8 cellular contexts compared by ENCODE assay signal in the genomic region with DNA sequence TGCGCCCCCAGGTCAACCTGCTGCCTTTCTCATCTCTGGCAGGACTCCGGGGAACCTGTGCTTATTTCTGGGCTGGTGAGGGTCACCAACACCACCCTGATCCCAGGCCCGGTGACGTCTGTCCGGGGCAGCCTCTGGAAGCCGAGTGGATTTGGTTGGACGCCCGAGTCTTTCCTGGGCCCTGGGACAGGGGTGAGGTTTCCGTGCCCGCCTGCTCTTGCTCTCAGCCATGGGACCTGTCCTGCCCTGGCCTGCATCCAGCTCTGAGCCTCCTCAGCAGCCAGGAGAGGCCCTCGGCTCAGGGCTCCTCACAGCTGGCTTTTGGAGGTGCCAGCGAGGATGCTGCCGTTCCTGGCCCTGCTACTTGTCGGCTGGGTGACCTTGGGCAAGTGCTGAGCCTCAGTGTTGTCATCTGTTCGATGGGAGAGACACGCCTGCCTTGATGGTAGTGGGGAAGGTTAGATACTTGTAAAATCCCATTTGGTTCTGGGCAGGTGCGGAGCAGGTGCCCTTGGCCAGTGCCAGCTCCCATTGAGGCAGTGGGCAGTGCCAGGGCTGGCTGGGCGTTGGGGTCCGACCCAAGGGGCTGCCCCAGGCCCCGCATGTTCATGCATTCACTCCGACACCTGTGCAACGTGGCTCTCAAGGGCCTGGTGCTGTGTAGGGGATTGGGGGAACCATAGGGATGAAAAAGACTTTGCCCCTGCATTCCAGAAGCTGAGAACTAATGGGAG. TPM values are rescaled to one million over a fixed set of nuclear protein-coding genes. Genes with fewer than 3 reads are reported as not detected.
DNase-seq lines count a peak whose midpoint lies in the region; ATAC-seq and TF ChIP-seq lines count a peak whose summit lies in the region.

No MANE protein-coding gene starts in this region.

- H3K36me3 Mint-ChIP-seq in activated naive CD4-positive, alpha-beta T cell treated with anti-CD3 and anti-CD28 coated beads, Interleukin-2, amount 50 U/mL, for 72 hours, result no peaks in the 10 kb centered on the region
- no peaks in the 10 kb centered on the region for H3K36me3 Mint-ChIP-seq in activated CD8-positive, alpha-beta T cell treated with anti-CD3 and anti-CD28 coated beads, Interleukin-2, amount 10 ng/mL, durations not matched to agents 7 days and 5 days (ENCODE audit: low read depth)

- no peaks in the 10 kb centered on the region for H3K4me1 Mint-ChIP-seq in activated CD8-positive, alpha-beta T cell treated with anti-CD3 and anti-CD28 coated beads, Interleukin-2, amount 10 ng/mL, durations not matched to agents 7 days and 5 days (ENCODE audit: low read depth)

- POLR2A ChIA-PET in activated CD8-positive, alpha-beta T cell treated with anti-CD3 and anti-CD28 coated beads, Interleukin-2, amount 10 ng/mL, durations not matched to agents 7 days and 5 days (lab: Charles Lee), result no interaction called here

- CTCF ChIA-PET in activated CD8-positive, alpha-beta T cell treated with anti-CD3 and anti-CD28 coated beads, Interleukin-2, amount 10 ng/mL, durations not matched to agents 7 days and 5 days (lab: Charles Lee), result no interaction called here

- H3K36me3 ChIP-seq in upper lobe of left lung, result no peaks in the 10 kb centered on the region

- no peak overlapping the region for H3K4me3 Mint-ChIP-seq in activated CD8-positive, alpha-beta T cell treated with anti-CD3 and anti-CD28 coated beads, Interleukin-2, amount 10 ng/mL, durations not matched to agents 7 days and 5 days

- H3K9me3 Mint-ChIP-seq in activated naive CD4-positive, alpha-beta T cell treated with anti-CD3 and anti-CD28 coated beads, Interleukin-2, amount 50 U/mL, for 72 hours, result no peaks in the 10 kb centered on the region
- H3K9me3 Mint-ChIP-seq in activated CD8-positive, alpha-beta T cell treated with anti-CD3 and anti-CD28 coated beads, Interleukin-2, amount 10 ng/mL, durations not matched to agents 7 days and 5 days (ENCODE audit: insufficient read depth), result no peaks in the 10 kb centered on the region

- H3K27ac ChIP-seq in upper lobe of left lung, result no peak overlapping the region

- H3K27me3 Mint-ChIP-seq in activated CD8-positive, alpha-beta T cell treated with anti-CD3 and anti-CD28 coated beads, Interleukin-2, amount 10 ng/mL, durations not matched to agents 7 days and 5 days (ENCODE audit: low read depth), result peaks cover 7% of the 10 kb centered on the region

- peak in 2 of 6 experiments; percentile 4 to 16 for TF ChIP-seq CTCF in upper lobe of left lung (IDR thresholded peaks at IDR 0.05)

- peak; percentile 12 to 18 for ATAC-seq in activated naive CD4-positive, alpha-beta T cell treated with anti-CD3 and anti-CD28 coated beads, Interleukin-2, amount 50 U/mL, for 72 hours
- peak; percentile 30 for ATAC-seq in activated CD8-positive, alpha-beta T cell treated with anti-CD3 and anti-CD28 coated beads, Interleukin-2, amount 10 ng/mL, durations not matched to agents 7 days and 5 days
- ATAC-seq in upper lobe of left lung (ENCODE audit: low FRiP score in 2 of 2) (peak; percentile 1 to 13), HG03469 (IDR thresholded peaks at IDR 0.05; ENCODE audit: unreplicated experiment) (no peak)

- 71 to 89% methylated on average over 6 to 13 of the region's 22 CpGs for WGBS in upper lobe of left lung, 2 donors

- no peak overlapping the region for H3K27ac Mint-ChIP-seq in activated naive CD4-positive, alpha-beta T cell treated with anti-CD3 and anti-CD28 coated beads, Interleukin-2, amount 50 U/mL, for 72 hours
- no peak overlapping the region for H3K27ac Mint-ChIP-seq in activated CD8-positive, alpha-beta T cell treated with anti-CD3 and anti-CD28 coated beads, Interleukin-2, amount 10 ng/mL, durations not matched to agents 7 days and 5 days

- TF ChIP-seq EP300 in upper lobe of left lung (IDR thresholded peaks at IDR 0.05), result no peak

- no peak overlapping the region for H3K4me3 ChIP-seq in upper lobe of left lung

- peak in 1 of 2 donors; percentile 52 for DNase-seq in activated naive CD4-positive, alpha-beta T cell treated with anti-CD3 and anti-CD28 coated beads, Interleukin-2, amount 50 U/mL, for 72 hours (ENCODE audit: low spot score in 2 of 2)
- no peak for DNase-seq in activated naive CD4-positive, alpha-beta T cell (lab: John Stamatoyannopoulos, UW)
- DNase-seq in activated CD8-positive, alpha-beta T cell treated with anti-CD3 and anti-CD28 coated beads, Interleukin-2, amount 10 ng/mL, durations not matched to agents 7 days and 5 days, result no peak
- DNase-seq in iPS-NIHi7 (ENCODE audit: extremely low spot score) (peak; percentile 60), upper lobe of left lung (peak; percentile 21 to 64), middle frontal gyrus (ENCODE audit: extremely low spot score, low spot score) (no peak)
- no peak for DNase-seq in stimulated activated naive CD4-positive, alpha-beta T cell treated with Interleukin-2 at 50 U/mL for 16 hours (lab: John Stamatoyannopoulos, UW)

- no peaks in the 10 kb centered on the region for H3K27me3 ChIP-seq in upper lobe of left lung

- H3K9me3 ChIP-seq in upper lobe of left lung, result no peaks in the 10 kb centered on the region

- H3K4me1 ChIP-seq in upper lobe of left lung, result peaks cover 0 to 9% (median 0%) of the 10 kb centered on the region in 4 donors

- TF ChIP-seq POLR2A in upper lobe of left lung (IDR thresholded peaks at IDR 0.05), result no peak

RNA-seq across cellular contexts. Expression of a gene that starts 58.9 kb away (rescaled TPM):
- total RNA-seq in activated naive CD4-positive, alpha-beta T cell treated with anti-CD3 and anti-CD28 coated beads, Interleukin-2, amount 50 U/mL, for 72 hours, result not detected
- not detected for total RNA-seq in activated CD8-positive, alpha-beta T cell treated with anti-CD3 and anti-CD28 coated beads, Interleukin-2, amount 10 ng/mL, durations not matched to agents 7 days and 5 days
- total RNA-seq in upper lobe of left lung, result 10 to 100 TPM in 2 of 6 donors, 1 to 10 TPM in 2, under 1 TPM in 1, not detected in 1; 0.39 to 30.5 (median 2.7) TPM

Comparison
In these comparisons a context has a peak if more than half of its experiments do, and no peak if none do; other contexts are left out.
1. DNase-seq: peak in iPS-NIHi7 (single experiment) and upper lobe of left lung (2 of 2); none in activated naive CD4-positive, alpha-beta T cell (0 of 4), activated CD8-positive, alpha-beta T cell treated with anti-CD3 and anti-CD28 coated beads, Interleukin-2, amount 10 ng/mL, durations not matched to agents 7 days and 5 days (single experiment), stimulated activated naive CD4-positive, alpha-beta T cell treated with Interleukin-2 at 50 U/mL for 16 hours (single experiment) and middle frontal gyrus (single experiment).